ENCODE assay signal across 8 cellular contexts in genomic region chr2:242088471-242089212, GRCh38.
DNase-seq lines count a peak whose midpoint lies in the region; ATAC-seq and TF ChIP-seq lines count a peak whose summit lies in the region.

No MANE protein-coding gene starts in this region.

- H3K9me3 ChIP-seq in right lobe of liver: no peaks in the 10 kb centered on the region

- peak overlapping the region; percentile 50 to 70 (median 60) for H3K27ac ChIP-seq in right lobe of liver

- H3K4me3 Mint-ChIP-seq in CD14-positive monocyte: peak overlapping the region; percentile 82 to 85

- WGBS in right lobe of liver (ENCODE audit: insufficient coverage, low coverage, low lambda C conversion rate, missing lambda C conversion rate): 2% methylated on average over 36 of the region's 103 CpGs

- H3K4me1 ChIP-seq in right lobe of liver: no peaks in the 10 kb centered on the region

- no peaks in the 10 kb centered on the region for H3K36me3 ChIP-seq in right lobe of liver

- intact Hi-C loops in CD14-positive monocyte (cut with micrococcal nuclease) (loop anchor here in 1 of 2 donors (5.0 kb wide), 1 partner anchor 116 kb away; no protein-coding TSS in a partner anchor), right lobe of liver (cut with DNase I) (no loop called here)

- H3K9me3 Mint-ChIP-seq in CD14-positive monocyte: peaks cover 0 to 2% (median 0%) of the 10 kb centered on the region in 7 donors

- peak overlapping the region; percentile 78 to 99 (median 85) for H3K27ac Mint-ChIP-seq in CD14-positive monocyte

- peak; percentile 85 for DNase-seq in CD14-positive monocyte (ENCODE audit: low spot score)
- DNase-seq in NCI-H69 (lab: John Stamatoyannopoulos, UW): peak; percentile 92
- peak; percentile 92 for DNase-seq in activated CD4-positive, alpha-beta T cell treated with anti-CD3 and anti-CD28 coated beads, Interleukin-2, amount 50 U/mL, for 1 hour
- peak; percentile 86 for DNase-seq in dermis blood vessel endothelial cell
- DNase-seq in right lobe of liver: peak; percentile 96 to 98 (median 97)
- DNase-seq in stimulated activated CD4-positive, alpha-beta T cell treated with anti-CD3 and anti-CD28 coated beads, Interleukin-4, amount 100 ng/mL, for 4 hours: peak; percentile 92

- TF ChIP-seq POLR2A in right lobe of liver (IDR thresholded peaks at IDR 0.05): peak; percentile 77

- no peak for TF ChIP-seq CTCF in CD14-positive monocyte (IDR thresholded peaks at IDR 0.05)
- no peak for TF ChIP-seq CTCF in right lobe of liver (IDR thresholded peaks at IDR 0.05)

- peaks cover 3 to 9% of the 10 kb centered on the region in 2 donors for H3K36me3 Mint-ChIP-seq in CD14-positive monocyte

- H3K4me1 Mint-ChIP-seq in CD14-positive monocyte: peaks cover 63% of the 10 kb centered on the region

- no peaks in the 10 kb centered on the region for H3K27me3 Mint-ChIP-seq in CD14-positive monocyte (ENCODE audit: low read depth in 3 of 3)

- peak; percentile 89 for ATAC-seq in GM19372 (IDR thresholded peaks at IDR 0.05; ENCODE audit: low read depth, unreplicated experiment)
- ATAC-seq in HG03469 (IDR thresholded peaks at IDR 0.05; ENCODE audit: unreplicated experiment): peak; percentile 80
- peak; percentile 83 to 92 (median 86) for ATAC-seq in right lobe of liver

- H3K27me3 ChIP-seq in right lobe of liver: no peaks in the 10 kb centered on the region

- H3K4me3 ChIP-seq in right lobe of liver: peak overlapping the region; percentile 67 to 72 (median 71)

Comparison
In these comparisons a context has a peak if more than half of its experiments do, and no peak if none do; other contexts are left out.
1. Peak in every context shown above with its lines: DNase-seq, ATAC-seq, H3K4me3 ChIP-seq and H3K27ac ChIP-seq.